In genomic region chr15:88624156-88624970, GRCh38 we compare ENCODE assay signal across 8 cellular contexts. TPM values are rescaled to one million over a fixed set of nuclear protein-coding genes. Genes with fewer than 3 reads are reported as not detected.
DNase-seq lines count a peak whose midpoint lies in the region; ATAC-seq and TF ChIP-seq lines count a peak whose summit lies in the region.

No MANE protein-coding gene starts in this region.

- H3K36me3 Mint-ChIP-seq in activated naive CD4-positive, alpha-beta T cell treated with anti-CD3 and anti-CD28 coated beads for 36 hours (ENCODE audit: low read depth): peaks cover 71% of the 10 kb centered on the region

- ATAC-seq in GM19023 (IDR thresholded peaks at IDR 0.05; ENCODE audit: unreplicated experiment): peak; percentile 34
- peak; percentile 11 to 25 for ATAC-seq in left cardiac atrium
- ATAC-seq in HG02970 (IDR thresholded peaks at IDR 0.05; ENCODE audit: low FRiP score, unreplicated experiment): no peak

- H3K27ac ChIP-seq in HUES64 (ENCODE audit: low read depth, low read length): 0 out of 2 replicates have a peak overlapping the region, but pooled peaks have one; percentile 9

- peak overlapping the region; percentile 97 for H3K4me2 ChIP-seq in skeletal muscle satellite cell (ENCODE audit: low read length)

- H3K4me1 Mint-ChIP-seq in activated naive CD4-positive, alpha-beta T cell treated with anti-CD3 and anti-CD28 coated beads for 36 hours (ENCODE audit: low read depth): peaks cover 66% of the 10 kb centered on the region

- no peaks in the 10 kb centered on the region for H3K27me3 Mint-ChIP-seq in activated naive CD4-positive, alpha-beta T cell treated with anti-CD3 and anti-CD28 coated beads for 36 hours (ENCODE audit: low read depth)

- H3K4me1 ChIP-seq in HUES64 (ENCODE audit: insufficient read depth, low read length) (peaks cover 39% of the 10 kb centered on the region), skeletal muscle satellite cell (ENCODE audit: control insufficient read depth, insufficient read depth, low read length) (peaks cover 28% of the 10 kb centered on the region)

- H3K9ac ChIP-seq in HUES64 (ENCODE audit: low read depth, low read length) (0 out of 2 replicates have a peak overlapping the region, but pooled peaks have one; percentile 22), skeletal muscle satellite cell (ENCODE audit: low read depth, low read length) (peak overlapping the region; percentile 43)

- WGBS in HUES64: 78% methylated on average over 19 of the region's 19 CpGs

- H3K4me3 ChIP-seq in HUES64 (ENCODE audit: low read length) (peak overlapping the region; percentile 99), skeletal muscle satellite cell (ENCODE audit: low read length) (peak overlapping the region; percentile 85)

- H3K9me3 Mint-ChIP-seq in activated naive CD4-positive, alpha-beta T cell treated with anti-CD3 and anti-CD28 coated beads for 36 hours: no peaks in the 10 kb centered on the region

- H3K36me3 ChIP-seq in HUES64 (ENCODE audit: insufficient read depth, low read length): peaks cover 59% of the 10 kb centered on the region
- H3K36me3 ChIP-seq in skeletal muscle satellite cell (ENCODE audit: insufficient read depth, low read length): peaks cover 47% of the 10 kb centered on the region

- H3K27me3 ChIP-seq in HUES64 (ENCODE audit: insufficient read depth, low read length) (no peaks in the 10 kb centered on the region), skeletal muscle satellite cell (ENCODE audit: control insufficient read depth, insufficient read depth, low read length) (no peaks in the 10 kb centered on the region)

- DNase-seq in AG09319 (ENCODE audit: extremely low read depth, low read depth): no peak
- peak; percentile 52 for DNase-seq in activated naive CD4-positive, alpha-beta T cell treated with anti-CD3 and anti-CD28 coated beads for 36 hours
- no peak for DNase-seq in left cardiac atrium
- DNase-seq in DMS153 treated with DMSO at 0.1 percent for 48 hours (lab: John Stamatoyannopoulos, UW; ENCODE audit: unreplicated experiment): no peak

- peak overlapping the region; percentile 97 for H3K27ac Mint-ChIP-seq in activated naive CD4-positive, alpha-beta T cell treated with anti-CD3 and anti-CD28 coated beads for 36 hours

- H3K9me3 ChIP-seq in HUES64 (ENCODE audit: insufficient read depth, low read depth, low read length) (no peaks in the 10 kb centered on the region), skeletal muscle satellite cell (replicated peaks; ENCODE audit: low read length) (no peaks in the 10 kb centered on the region)

- peak; percentile 38 for TF ChIP-seq CTCF in AG09319 (IDR thresholded peaks at IDR 0.05; ENCODE audit: low read depth, low read length)

- intact Hi-C loops in activated naive CD4-positive, alpha-beta T cell treated with anti-CD3 and anti-CD28 coated beads for 36 hours (cut with micrococcal nuclease): loop anchor here (1.0 to 10.0 kb wide), 6 partner anchors 40 to 1380 kb away; partner anchors contain the start of genes ABHD2, FANCI and ZNF710
- intact Hi-C loops in left cardiac atrium (cut with DNase I): loop anchor here in 1 of 2 donors (10.0 kb wide), 1 partner anchor 270 kb away; the partner anchor contains the start of gene HAPLN3

- peak overlapping the region; percentile 90 for H3K4me3 Mint-ChIP-seq in activated naive CD4-positive, alpha-beta T cell treated with anti-CD3 and anti-CD28 coated beads for 36 hours

- CTCF ChIA-PET in activated naive CD4-positive, alpha-beta T cell treated with anti-CD3 and anti-CD28 coated beads for 36 hours (lab: Charles Lee): interaction anchor here (0.6 to 2.9 kb wide), 13 partner anchors 9 to 210 kb away, joined by 3 to 23 read pairs (median 4); partner anchors contain the start of genes ISG20, MRPL46 and MRPS11

RNA-seq across cellular contexts. Expression of gene AEN, which starts 3.2 kb away (rescaled TPM):
- polyA plus RNA-seq in HUES64 (2013, experiment 1 of 2): 79.1 TPM
- 69.9 TPM for polyA plus RNA-seq in HUES64 (2013, experiment 2 of 2)
- 10 to 100 TPM; 85.2 to 87.2 TPM for total RNA-seq in activated naive CD4-positive, alpha-beta T cell treated with anti-CD3 and anti-CD28 coated beads for 36 hours
- total RNA-seq in left cardiac atrium: 10 to 100 TPM in 1 of 2 donors, 1 to 10 TPM in 1; 9.9 to 15.4 TPM
- 41.5 and 48.4 TPM in 2 replicates for total RNA-seq in skeletal muscle satellite cell (2012; rRNA removed)

RNA-seq across cellular contexts. Expression of gene ISG20, which starts 14.5 kb away (rescaled TPM):
- polyA plus RNA-seq in HUES64 (2013, experiment 1 of 2): 1.2 TPM
- 2.4 TPM for polyA plus RNA-seq in HUES64 (2013, experiment 2 of 2)
- 10 to 100 TPM; 51.2 to 56.5 TPM for total RNA-seq in activated naive CD4-positive, alpha-beta T cell treated with anti-CD3 and anti-CD28 coated beads for 36 hours
- 10 to 100 TPM in 1 of 2 donors, 1 to 10 TPM in 1; 4.0 to 10.2 TPM for total RNA-seq in left cardiac atrium
- 1.7 and 2.0 TPM in 2 replicates for total RNA-seq in skeletal muscle satellite cell (2012; rRNA removed)

Comparison
In these comparisons a context has a peak if more than half of its experiments do, and no peak if none do; other contexts are left out.
1. RNA of gene AEN, which starts 3.2 kb away (total RNA-seq): 85.2 to 87.2 TPM in activated naive CD4-positive, alpha-beta T cell treated with anti-CD3 and anti-CD28 coated beads for 36 hours; 9.9 to 15.4 TPM in left cardiac atrium; every median in the first group is over 4 times any median in the second.
2. RNA of gene ISG20, which starts 14.5 kb away (total RNA-seq): 51.2 to 56.5 TPM in activated naive CD4-positive, alpha-beta T cell treated with anti-CD3 and anti-CD28 coated beads for 36 hours; 4.0 to 10.2 TPM in left cardiac atrium; every median in the first group is over 4 times any median in the second.